In genomic region chr20:4617484-4617883, GRCh38 we compare ENCODE assay signal across 20 cellular contexts.
A peak's percentile ranks its signal among the peaks of the same experiment; 100 is the strongest.
DNase-seq lines count a peak whose midpoint lies in the region; ATAC-seq and TF ChIP-seq lines count a peak whose summit lies in the region.
"Had no signal": no experiment of that assay in that cellular context is flagged by ENCODE, and none has a peak within 500 bp of the region (broad histone marks: within the 10 kb centered on the region; RNA-seq: fewer than 3 reads in every experiment).

No MANE protein-coding gene starts in this region.

- no peak for TF ChIP-seq POLR2A in breast epithelium (IDR thresholded peaks at IDR 0.05)

- H3K27ac ChIP-seq in mammary epithelial cell (ENCODE audit: insufficient read depth, low read depth, low read length): no peak overlapping the region
- no peak overlapping the region for H3K27ac ChIP-seq in breast epithelium
- H3K27ac ChIP-seq in dorsolateral prefrontal cortex: peak overlapping the region in 50 of 59 donors; percentile 9 to 96 (median 68)
- H3K27ac ChIP-seq: 22Rv1; BLaER1 treated with 17β-estradiol and CSF1 and Interleukin-3, amounts not matched to agents 10 nM and 100 nM had no signal

- H3K4me2 ChIP-seq in mammary epithelial cell (ENCODE audit: insufficient read depth, low read depth, low read length): no peak overlapping the region
- H3K4me2 ChIP-seq: GM23338 had no signal

- H3K79me2 ChIP-seq in mammary epithelial cell (ENCODE audit: insufficient read depth, low read length): no peaks in the 10 kb centered on the region

- peak overlapping the region; percentile 36 for H2AFZ ChIP-seq in mammary epithelial cell (ENCODE audit: low read depth, low read length)
- H2AFZ ChIP-seq: GM23338 had no signal

- H3K4me3 ChIP-seq in mammary epithelial cell (replicated peaks in 1 of 3; ENCODE audit: insufficient read depth in 1 of 3, low read depth in 2 of 3, low read length in 3 of 3): no peak overlapping the region
- no peak overlapping the region for H3K4me3 ChIP-seq in breast epithelium
- H3K4me3 ChIP-seq in dorsolateral prefrontal cortex: peak overlapping the region in 1 of 59 donors; percentile 5
- H3K4me3 ChIP-seq: BLaER1 treated with 17β-estradiol and CSF1 and Interleukin-3, amounts not matched to agents 10 nM and 100 nM; GM12878; GM23338 had no signal

- peak overlapping the region; percentile 72 for H3K27ac Mint-ChIP-seq in stimulated activated naive B cell treated with anti-CD40 and anti-IgM and Interleukin-4, amounts not matched to agents 10 μg/mL and 1 μg/mL and 100 μg/mL, for 72 hours
- H3K27ac Mint-ChIP-seq: CD14-positive monocyte; CD4-positive, alpha-beta T cell; CD8-positive, alpha-beta memory T cell; GM23338; H9 had no signal

- intact Hi-C loops in mammary epithelial cell (cut with micrococcal nuclease) (no loop called here), breast epithelium (cut with DNase I; ENCODE audit: low total_unique reads) (no loop called here), dorsolateral prefrontal cortex (cut with DNase I) (no loop called here)

- H3K4me1 Mint-ChIP-seq in stimulated activated naive B cell treated with anti-CD40 and anti-IgM and Interleukin-4, amounts not matched to agents 10 μg/mL and 1 μg/mL and 100 μg/mL, for 72 hours: peaks cover 13 to 14% of the 10 kb centered on the region in 2 donors

- ATAC-seq in stimulated activated naive B cell treated with anti-CD40 and anti-IgM and Interleukin-4, amounts not matched to agents 10 μg/mL and 1 μg/mL and 100 μg/mL, for 72 hours (replicated peaks): no peak
- ATAC-seq: GM12878, GM23338, HCT116 had no signal

- H3K4me3 Mint-ChIP-seq in stimulated activated naive B cell treated with anti-CD40 and anti-IgM and Interleukin-4, amounts not matched to agents 10 μg/mL and 1 μg/mL and 100 μg/mL, for 72 hours: no peak overlapping the region
- H3K4me3 Mint-ChIP-seq: CD14-positive monocyte; CD4-positive, alpha-beta T cell; CD8-positive, alpha-beta memory T cell; GM23338; H9 had no signal

- no TSS peak for BruUV-seq in mammary epithelial cell (replicated peaks; lab: Mats Ljungman, UMichigan)

- H3K9me3 ChIP-seq in mammary epithelial cell (replicated peaks; ENCODE audit: insufficient read depth, low read length) (no peaks in the 10 kb centered on the region), breast epithelium (no peaks in the 10 kb centered on the region)
- H3K9me3 ChIP-seq: BE2C had no signal

- WGBS in mammary epithelial cell (ENCODE audit: low coverage, missing lambda C conversion rate): 76% methylated on average over 6 of the region's 6 CpGs

- H3K27me3 ChIP-seq in mammary epithelial cell (ENCODE audit: insufficient read depth, low read length): no peaks in the 10 kb centered on the region
- H3K27me3 ChIP-seq in breast epithelium: no peaks in the 10 kb centered on the region
- H3K27me3 ChIP-seq in dorsolateral prefrontal cortex: no peaks in the 10 kb centered on the region
- H3K27me3 ChIP-seq: BE2C; BLaER1 treated with 17β-estradiol and CSF1 and Interleukin-3, amounts not matched to agents 10 nM and 100 nM had no signal

- no peaks in the 10 kb centered on the region for H4K20me1 ChIP-seq in mammary epithelial cell (ENCODE audit: insufficient read depth, low read length)
- H4K20me1 ChIP-seq: BLaER1 treated with 17β-estradiol and CSF1 and Interleukin-3, amounts not matched to agents 10 nM and 100 nM had no signal

- dilution Hi-C loops in mammary epithelial cell (cut with HindIII; ENCODE audit: low sequenced_read_pairs): no loop called here

- no peak for DNase-seq in mammary epithelial cell
- DNase-seq in breast epithelium (ENCODE audit: low spot score in 2 of 2): no peak
- peak in 1 of 10 donors; percentile 32 for DNase-seq in dorsolateral prefrontal cortex
- DNase-seq in stimulated activated naive B cell treated with anti-CD40 and anti-IgM and Interleukin-4, amounts not matched to agents 10 μg/mL and 1 μg/mL and 100 μg/mL, for 72 hours: no peak
- no peak for DNase-seq in NCI-H2171 treated with DMSO at 0.1 percent for 48 hours (lab: John Stamatoyannopoulos, UW)
- DNase-seq in OCI-M1 (lab: John Stamatoyannopoulos, UW): no peak
- DNase-seq: BE2C; CD4-positive, alpha-beta T cell; CD8-positive, alpha-beta memory T cell; DMS 273 treated with DMSO at 0.1 percent for 48 hours; DMS79; EL; GDM1; H9 had no signal

- H3K36me3 ChIP-seq in mammary epithelial cell (ENCODE audit: insufficient read depth, low read length) (no peaks in the 10 kb centered on the region), breast epithelium (no peaks in the 10 kb centered on the region)
- H3K36me3 ChIP-seq: BE2C; BLaER1 treated with 17β-estradiol and CSF1 and Interleukin-3, amounts not matched to agents 10 nM and 100 nM had no signal

- peaks cover 6 to 12% of the 10 kb centered on the region in 2 donors for H3K36me3 Mint-ChIP-seq in stimulated activated naive B cell treated with anti-CD40 and anti-IgM and Interleukin-4, amounts not matched to agents 10 μg/mL and 1 μg/mL and 100 μg/mL, for 72 hours

- in situ Hi-C loops in mammary epithelial cell (cut with MboI; ENCODE audit: low sequenced_read_pairs in 2 of 2): loop anchor here (25.0 kb wide), 2 partner anchors 345 to 470 kb away; no protein-coding TSS in a partner anchor

- peaks cover 16 to 29% of the 10 kb centered on the region in 2 donors for H3K9me3 Mint-ChIP-seq in stimulated activated naive B cell treated with anti-CD40 and anti-IgM and Interleukin-4, amounts not matched to agents 10 μg/mL and 1 μg/mL and 100 μg/mL, for 72 hours
- H3K9me3 Mint-ChIP-seq: CD4-positive, alpha-beta T cell had no signal

- peaks cover 10 to 12% of the 10 kb centered on the region in 2 donors for H3K27me3 Mint-ChIP-seq in stimulated activated naive B cell treated with anti-CD40 and anti-IgM and Interleukin-4, amounts not matched to agents 10 μg/mL and 1 μg/mL and 100 μg/mL, for 72 hours

- TF ChIP-seq CTCF in mammary epithelial cell (conservative IDR thresholded peaks at IDR 0.05 in 1 of 2, IDR thresholded peaks at IDR 0.05 in 1 of 2; ENCODE audit: extremely low read depth in 1 of 2, insufficient read depth in 1 of 2, low read depth in 1 of 2, low read length in 2 of 2) (no peak), breast epithelium (IDR thresholded peaks at IDR 0.05) (no peak), dorsolateral prefrontal cortex (IDR thresholded peaks at IDR 0.05 in 54 of 56, conservative IDR thresholded peaks at IDR 0.05 in 2 of 56; ENCODE audit: low read depth in 1 of 56, partially characterized antibody in 56 of 56) (no peak)

- H3K9ac ChIP-seq in mammary epithelial cell (ENCODE audit: insufficient read depth, low read length): no peak overlapping the region
- H3K9ac ChIP-seq: BLaER1 treated with 17β-estradiol and CSF1 and Interleukin-3, amounts not matched to agents 10 nM and 100 nM had no signal

- CTCF ChIA-PET in mammary epithelial cell (lab: Charles Lee; ENCODE audit: low non-redundant PET): no interaction called here

- H3K4me1 ChIP-seq in mammary epithelial cell (ENCODE audit: insufficient read depth, low read length) (peaks cover 19% of the 10 kb centered on the region), breast epithelium (no peaks in the 10 kb centered on the region)
- H3K4me1 ChIP-seq: BE2C had no signal

Comparison
In these comparisons a context has a peak if more than half of its experiments do, and no peak if none do; other contexts are left out.
1. H3K27ac ChIP-seq: peak in dorsolateral prefrontal cortex (50 of 59); none in mammary epithelial cell (single experiment) and breast epithelium (0 of 2).